ENCODE assay signal across 21 cellular contexts in the genomic region with DNA sequence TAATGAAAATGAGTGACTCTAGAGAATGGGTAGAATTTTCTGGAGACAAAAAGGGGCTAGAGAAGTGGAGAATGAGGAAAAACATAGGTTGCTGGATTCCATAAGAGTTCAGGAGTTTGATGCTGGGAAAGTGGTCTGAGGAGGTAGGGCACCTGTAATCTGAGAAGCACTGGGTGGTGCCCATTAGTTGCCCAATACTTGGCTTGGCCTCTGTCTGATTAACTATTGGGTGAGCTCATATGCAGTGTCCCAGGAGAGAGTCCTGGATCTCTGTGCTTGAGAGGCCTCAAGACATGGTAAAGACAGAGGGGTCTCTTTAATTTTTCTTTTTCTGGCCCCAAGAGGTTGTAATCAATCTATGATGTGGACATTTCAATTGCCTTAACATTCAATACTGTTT.
"Had no signal": no experiment of that assay in that cellular context is flagged by ENCODE, and none has a peak within 500 bp of the region (broad histone marks: within the 10 kb centered on the region; RNA-seq: fewer than 3 reads in every experiment).

No MANE protein-coding gene starts in this region.

- H3K36me3 ChIP-seq: esophagus squamous epithelium, gastrocnemius medialis, right lobe of liver, uterus had no signal

- H3K27ac ChIP-seq: esophagus squamous epithelium, gastrocnemius medialis, right lobe of liver, testis, uterus had no signal

- H3K27me3 ChIP-seq: esophagus squamous epithelium, gastrocnemius medialis, right lobe of liver, testis, uterus had no signal

- FAIRE-seq: keratinocyte had no signal

- H3K4me3 ChIP-seq: esophagus squamous epithelium, gastrocnemius medialis, right lobe of liver, testis, uterus had no signal

- H3K4me1 ChIP-seq: esophagus squamous epithelium, gastrocnemius medialis, right lobe of liver, testis had no signal

- H3K9me3 ChIP-seq: esophagus squamous epithelium, gastrocnemius medialis, right lobe of liver, testis, uterus had no signal

- ATAC-seq: gastrocnemius medialis; right lobe of liver; stimulated activated naive CD8-positive, alpha-beta T cell treated with anti-CD3 and anti-CD28 coated beads, Interleukin-15, Interleukin-2, amounts not matched to agents 100 U/mL and 50 U/mL, for 24 hours had no signal

- DNase-seq: activated CD4-positive, alpha-beta T cell treated with anti-CD3 and anti-CD28 coated beads for 4 hours; activated CD4-positive, alpha-beta T cell treated with anti-CD3 and anti-CD28 coated beads, Interleukin-2, amount 50 U/mL, for 4 hours; activated CD8-positive, alpha-beta memory T cell treated with anti-CD3 and anti-CD28 coated beads, Interleukin-2, amount 50 U/mL, for 4 hours; activated effector memory CD4-positive, alpha-beta T cell treated with anti-CD3 and anti-CD28 coated beads, Interleukin-2, amount 50 U/mL, for 16 hours; activated naive CD4-positive, alpha-beta T cell treated with anti-CD3 and anti-CD28 coated beads, Interleukin-2, amount 10 ng/mL, durations not matched to agents 7 days and 5 days; activated T-cell treated with anti-CD3 and anti-CD28 coated beads, Interleukin-2, amount 50 U/mL, for 1 hour; amniotic stem cell; endodermal cell; esophagus squamous epithelium; gastrocnemius medialis; glutamatergic neuron; left cardiac atrium; mammary epithelial cell; right lobe of liver; stimulated activated CD4-positive, alpha-beta T cell treated with anti-CD3 and anti-CD28 coated beads, Interleukin-12 subunit alpha, Interleukin-12 subunit beta, amount 100 ng/mL, for 4 hours; stimulated activated CD4-positive, alpha-beta T cell treated with anti-CD3 and anti-CD28 coated beads, Interleukin-4, amount 100 ng/mL, for 1 hour; stimulated activated naive CD8-positive, alpha-beta T cell treated with anti-CD3 and anti-CD28 coated beads, Interleukin-15, Interleukin-2, amounts not matched to agents 100 U/mL and 50 U/mL, for 24 hours; testis; trophoblast cell; uterus had no signal
